Comparison of ENCODE assay signal across 9 cellular contexts in the genomic region with DNA sequence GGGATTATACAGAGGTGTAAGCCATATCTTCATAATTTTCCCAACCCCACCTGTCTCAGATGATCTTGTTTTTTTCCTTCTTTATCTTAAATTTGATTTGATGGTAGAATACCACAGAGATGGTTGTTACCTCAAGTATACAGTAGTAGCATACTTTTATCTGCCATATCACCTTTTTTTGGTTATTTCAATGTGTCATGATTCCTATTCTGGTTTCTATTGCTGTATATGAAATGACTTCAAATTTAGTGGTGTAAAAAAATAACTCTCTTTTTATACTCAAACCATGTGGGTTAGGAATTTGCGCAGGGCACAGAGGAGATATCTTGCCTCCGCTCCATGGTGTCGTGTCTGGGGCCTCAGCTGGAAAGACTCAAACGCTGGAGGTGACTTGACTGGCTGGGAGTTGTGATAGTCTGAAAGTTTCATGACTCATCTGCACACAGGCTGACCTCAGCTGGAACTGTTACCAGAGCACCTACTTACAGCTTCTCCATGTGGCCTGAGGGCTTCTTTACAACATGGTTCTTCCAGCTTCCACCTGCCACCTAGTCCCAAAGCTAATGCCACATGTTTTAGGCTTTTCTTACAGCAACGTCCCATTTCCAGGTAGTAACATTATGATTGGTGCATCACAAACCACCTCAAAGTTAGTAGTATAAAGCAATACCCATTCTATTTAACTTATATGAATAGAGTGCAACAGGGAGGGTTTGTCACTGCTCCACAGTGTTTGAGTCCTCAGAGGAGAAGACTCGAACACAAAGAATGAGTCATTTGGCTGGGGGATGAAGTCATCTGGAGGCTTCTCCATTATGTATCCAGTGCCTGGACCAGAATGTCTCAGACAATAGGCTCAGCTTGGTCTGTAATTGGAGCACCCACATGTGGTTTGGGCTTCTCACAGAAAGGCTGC.
A peak's percentile ranks its signal among the peaks of the same experiment; 100 is the strongest.
DNase-seq lines count a peak whose midpoint lies in the region; ATAC-seq, FAIRE-seq and TF ChIP-seq lines count a peak whose summit lies in the region.
"Had no signal": no experiment of that assay in that cellular context is flagged by ENCODE, and none has a peak within 500 bp of the region (broad histone marks: within the 10 kb centered on the region; RNA-seq: fewer than 3 reads in every experiment).

No MANE protein-coding gene starts in this region.

- ATAC-seq in GM21737 (IDR thresholded peaks at IDR 0.05; ENCODE audit: unreplicated experiment) = no peak

- H3K4me3 ChIP-seq in adrenal gland (no peak overlapping the region), mesodermal cell (ENCODE audit: extremely low read depth, insufficient read depth, low read length, poor library complexity, severe bottlenecking) (no peak overlapping the region)

- no peak for TF ChIP-seq CTCF in adrenal gland (IDR thresholded peaks at IDR 0.05)

- intact Hi-C loops in adrenal gland (cut with DNase I) = no loop called here

- 53 to 65% (median 59%) methylated on average over 6 of the region's 6 CpGs for WGBS in adrenal gland, 4 donors
- 67 to 77% methylated on average over 1 to 5 of the region's 6 CpGs for WGBS in mesodermal cell (ENCODE audit: insufficient coverage in 2 of 2), 2 experiments

- H3K27ac ChIP-seq in adrenal gland (no peak overlapping the region), mesodermal cell (ENCODE audit: low read depth, low read length, severe bottlenecking) (peak overlapping the region; percentile 68)
- H3K27ac ChIP-seq: 22Rv1 had no signal

- no peaks in the 10 kb centered on the region for H3K4me1 ChIP-seq in adrenal gland (replicated peaks in 1 of 2)
- no peaks in the 10 kb centered on the region for H3K4me1 ChIP-seq in mesodermal cell (ENCODE audit: control insufficient read depth, insufficient read depth, low read length, poor library complexity, severe bottlenecking)

- H3K9me3 ChIP-seq in adrenal gland (replicated peaks in 1 of 3) = no peaks in the 10 kb centered on the region
- no peaks in the 10 kb centered on the region for H3K9me3 ChIP-seq in mesodermal cell (ENCODE audit: control insufficient read depth, low read length)

- H3K27me3 ChIP-seq in adrenal gland = no peaks in the 10 kb centered on the region

- in situ Hi-C loops in G401 (cut with HindIII; ENCODE audit: low sequenced_read_pairs) = no loop called here

- DNase-seq in DMS 273 (lab: John Stamatoyannopoulos, UW; ENCODE audit: unreplicated experiment) (peak; percentile 28), DMS 273 treated with DMSO at 0.1 percent for 48 hours (lab: John Stamatoyannopoulos, UW) (no peak), HTR-8/SVneo (ENCODE audit: insufficient read length, low spot score) (peak; percentile 67), adrenal gland (peak in 6 of 7 donors; percentile 14 to 56 (median 26)), frontal cortex (ENCODE audit: low spot score in 2 of 2) (no peak), G401 (ENCODE audit: low spot score) (no peak)

- FAIRE-seq in HTR-8/SVneo (lab: Jason Lieb, UNC) (no peak), frontal cortex (lab: Jason Lieb, UNC) (no peak)

- TF ChIP-seq POLR2A in adrenal gland (IDR thresholded peaks at IDR 0.05) = no peak

- H3K36me3 ChIP-seq in adrenal gland (replicated peaks in 1 of 2) (no peaks in the 10 kb centered on the region), mesodermal cell (ENCODE audit: control insufficient read depth, insufficient read depth, low read length) (no peaks in the 10 kb centered on the region)

Comparison
In these comparisons a context has a peak if more than half of its experiments do, and no peak if none do; other contexts are left out.
1. DNase-seq: peak in DMS 273 (single experiment), HTR-8/SVneo (single experiment) and adrenal gland (6 of 7); none in DMS 273 treated with DMSO at 0.1 percent for 48 hours (single experiment), frontal cortex (0 of 2) and G401 (single experiment).